In genomic region chr19:12793290-12794195, GRCh38 we compare ENCODE assay signal across 8 cellular contexts. TPM values are rescaled to one million over a fixed set of nuclear protein-coding genes. Genes with fewer than 3 reads are reported as not detected.
DNase-seq lines count a peak whose midpoint lies in the region; ATAC-seq, FAIRE-seq and TF ChIP-seq lines count a peak whose summit lies in the region.

No MANE protein-coding gene starts in this region.

- DNase-seq in Caki2 (ENCODE audit: low read depth) (peak; percentile 98), M059J (ENCODE audit: low read depth) (peak; percentile 92), SK-MEL-5 (ENCODE audit: low read depth, low spot score) (peak; percentile 87), frontal cortex (ENCODE audit: low spot score in 2 of 2) (peak; percentile 97 to 100), substantia nigra (lab: John Stamatoyannopoulos, UW) (peak; percentile 63 to 97 (median 88))
- DNase-seq in activated naive CD4-positive, alpha-beta T cell treated with anti-CD3 and anti-CD28 coated beads, Interleukin-2, amount 10 ng/mL, durations not matched to agents 7 days and 5 days = peak; percentile 92

- TF ChIP-seq CTCF in neutrophil (IDR thresholded peaks at IDR 0.05) = peak; percentile 42

- peaks cover 7% of the 10 kb centered on the region for H3K27me3 Mint-ChIP-seq in activated naive CD4-positive, alpha-beta T cell treated with anti-CD3 and anti-CD28 coated beads, Interleukin-2, amount 10 ng/mL, durations not matched to agents 7 days and 5 days

- H3K4me3 Mint-ChIP-seq in activated naive CD4-positive, alpha-beta T cell treated with anti-CD3 and anti-CD28 coated beads, Interleukin-2, amount 10 ng/mL, durations not matched to agents 7 days and 5 days = peak overlapping the region; percentile 92

- H3K36me3 ChIP-seq in neutrophil = peaks cover 8% of the 10 kb centered on the region

- peaks cover 45% of the 10 kb centered on the region for H3K4me1 Mint-ChIP-seq in activated naive CD4-positive, alpha-beta T cell treated with anti-CD3 and anti-CD28 coated beads, Interleukin-2, amount 10 ng/mL, durations not matched to agents 7 days and 5 days

- H3K27me3 ChIP-seq in neutrophil = no peaks in the 10 kb centered on the region

- peak; percentile 21 for ATAC-seq in GM21529 (IDR thresholded peaks at IDR 0.05; ENCODE audit: unreplicated experiment)

- FAIRE-seq in frontal cortex (lab: Jason Lieb, UNC) = no peak

- CTCF ChIA-PET in activated naive CD4-positive, alpha-beta T cell treated with anti-CD3 and anti-CD28 coated beads, Interleukin-2, amount 10 ng/mL, durations not matched to agents 7 days and 5 days (lab: Charles Lee) = interaction anchor here (0.6 to 14.0 kb wide), 4 partner anchors 24 to 126 kb away, joined by 3 to 706 read pairs (median 3); partner anchors contain the start of gene HOOK2

- H3K27ac ChIP-seq in neutrophil (peak overlapping the region; percentile 100), substantia nigra (ENCODE audit: low read depth, low read length, poor library complexity, severe bottlenecking) (peak overlapping the region; percentile 99)

- peak overlapping the region; percentile 99 for H3K27ac Mint-ChIP-seq in activated naive CD4-positive, alpha-beta T cell treated with anti-CD3 and anti-CD28 coated beads, Interleukin-2, amount 10 ng/mL, durations not matched to agents 7 days and 5 days

- in situ Hi-C loops in Caki2 (cut with HindIII; ENCODE audit: low pct_unique_long_range_greater_than_20kb, low sequenced_read_pairs) = no loop called here
- in situ Hi-C loops in SK-MEL-5 (cut with HindIII; ENCODE audit: low pct_unique_long_range_greater_than_20kb, low sequenced_read_pairs) = no loop called here

- H3K4me1 ChIP-seq in neutrophil (ENCODE audit: control insufficient read depth in 1 of 2, insufficient read depth in 1 of 2, low read depth in 1 of 2, low read length in 1 of 2) = peaks cover 28 to 42% of the 10 kb centered on the region in 2 experiments

- no peaks in the 10 kb centered on the region for H3K9me3 Mint-ChIP-seq in activated naive CD4-positive, alpha-beta T cell treated with anti-CD3 and anti-CD28 coated beads, Interleukin-2, amount 10 ng/mL, durations not matched to agents 7 days and 5 days

- peak overlapping the region; percentile 87 to 99 for H3K4me3 ChIP-seq in neutrophil (ENCODE audit: low read depth in 1 of 2, low read length in 1 of 2)

- H3K9me3 ChIP-seq in neutrophil = no peaks in the 10 kb centered on the region

- H3K36me3 Mint-ChIP-seq in activated naive CD4-positive, alpha-beta T cell treated with anti-CD3 and anti-CD28 coated beads, Interleukin-2, amount 10 ng/mL, durations not matched to agents 7 days and 5 days = peaks cover 13% of the 10 kb centered on the region

RNA-seq across cellular contexts. Expression of gene JUNB, which starts 2.3 kb away (rescaled TPM):
- 63.3 and 74.5 TPM in 2 replicates for total RNA-seq in Caki2 (2014; rRNA removed; shearing (Covaris generic); ENCODE audit: low replicate concordance)
- total RNA-seq in M059J (2014; rRNA removed; shearing (Covaris generic)) = 68.3 and 92.5 TPM in 2 replicates
- 30.1 and 30.7 TPM in 2 replicates for total RNA-seq in SK-MEL-5 (2014; rRNA removed; shearing (Covaris generic))
- 71.2 and 80.8 TPM in 2 replicates for polyA plus RNA-seq in SK-MEL-5 (2015; cell fraction: cytosol; rRNA removed)
- 21.7 and 32.6 TPM in 2 replicates for polyA plus RNA-seq in SK-MEL-5 (2015; cell fraction: nucleus; rRNA removed)
- total RNA-seq in frontal cortex = 16.3 TPM

RNA-seq across cellular contexts. Expression of gene PRDX2, which starts 8.1 kb away (rescaled TPM):
- total RNA-seq in Caki2 (2014; rRNA removed; shearing (Covaris generic); ENCODE audit: low replicate concordance) = not detected in 2 replicates
- total RNA-seq in M059J (2014; rRNA removed; shearing (Covaris generic)) = 178 and 300 TPM in 2 replicates
- total RNA-seq in SK-MEL-5 (2014; rRNA removed; shearing (Covaris generic)) = not detected in 2 replicates
- 0.96 TPM in 1 of 2 replicates, not detected in the other for polyA plus RNA-seq in SK-MEL-5 (2015; cell fraction: cytosol; rRNA removed)
- not detected in 2 replicates for polyA plus RNA-seq in SK-MEL-5 (2015; cell fraction: nucleus; rRNA removed)
- 208 TPM for total RNA-seq in frontal cortex

RNA-seq across cellular contexts. Expression of gene THSD8, which starts 8.3 kb away (rescaled TPM):
- not detected in 2 replicates for total RNA-seq in Caki2 (2014; rRNA removed; shearing (Covaris generic); ENCODE audit: low replicate concordance)
- total RNA-seq in M059J (2014; rRNA removed; shearing (Covaris generic)) = not detected in 2 replicates
- total RNA-seq in SK-MEL-5 (2014; rRNA removed; shearing (Covaris generic)) = 4.7 TPM in 1 of 2 replicates, not detected in the other
- polyA plus RNA-seq in SK-MEL-5 (2015; cell fraction: cytosol; rRNA removed) = not detected in 2 replicates
- polyA plus RNA-seq in SK-MEL-5 (2015; cell fraction: nucleus; rRNA removed) = not detected in 2 replicates
- 0.82 TPM for total RNA-seq in frontal cortex

RNA-seq across cellular contexts. Expression of gene RNASEH2A, which starts 12.8 kb away (rescaled TPM):
- total RNA-seq in Caki2 (2014; rRNA removed; shearing (Covaris generic); ENCODE audit: low replicate concordance) = 94.5 and 126 TPM in 2 replicates
- 50.4 and 62.8 TPM in 2 replicates for total RNA-seq in M059J (2014; rRNA removed; shearing (Covaris generic))
- 27.6 and 29.2 TPM in 2 replicates for total RNA-seq in SK-MEL-5 (2014; rRNA removed; shearing (Covaris generic))
- polyA plus RNA-seq in SK-MEL-5 (2015; cell fraction: cytosol; rRNA removed) = 26.5 and 37.6 TPM in 2 replicates
- 23.9 and 36.8 TPM in 2 replicates for polyA plus RNA-seq in SK-MEL-5 (2015; cell fraction: nucleus; rRNA removed)
- total RNA-seq in frontal cortex = 15.9 TPM

RNA-seq across cellular contexts. Expression of gene HOOK2, which starts 18.2 kb away (rescaled TPM):
- 17.8 and 18.1 TPM in 2 replicates for total RNA-seq in Caki2 (2014; rRNA removed; shearing (Covaris generic); ENCODE audit: low replicate concordance)
- total RNA-seq in M059J (2014; rRNA removed; shearing (Covaris generic)) = 7.2 and 8.4 TPM in 2 replicates
- total RNA-seq in SK-MEL-5 (2014; rRNA removed; shearing (Covaris generic)) = 4.9 and 5.7 TPM in 2 replicates
- 4.0 and 7.5 TPM in 2 replicates for polyA plus RNA-seq in SK-MEL-5 (2015; cell fraction: cytosol; rRNA removed)
- 41.9 and 51.4 TPM in 2 replicates for polyA plus RNA-seq in SK-MEL-5 (2015; cell fraction: nucleus; rRNA removed)
- total RNA-seq in frontal cortex = 14.3 TPM

Comparison
In these comparisons a context has a peak if more than half of its experiments do, and no peak if none do; other contexts are left out.
1. Peak in every context shown above with its lines: DNase-seq, ATAC-seq, H3K4me3 ChIP-seq and H3K27ac ChIP-seq.
2. RNA of gene PRDX2, which starts 8.1 kb away (total RNA-seq): 208 TPM in frontal cortex (single experiment) and 178 to 300 TPM in M059J; not detected in Caki2 and not detected in SK-MEL-5; every median in the first group is over 100 times any median in the second.